Comparison of ENCODE assay signal across 20 cellular contexts in the genomic region with DNA sequence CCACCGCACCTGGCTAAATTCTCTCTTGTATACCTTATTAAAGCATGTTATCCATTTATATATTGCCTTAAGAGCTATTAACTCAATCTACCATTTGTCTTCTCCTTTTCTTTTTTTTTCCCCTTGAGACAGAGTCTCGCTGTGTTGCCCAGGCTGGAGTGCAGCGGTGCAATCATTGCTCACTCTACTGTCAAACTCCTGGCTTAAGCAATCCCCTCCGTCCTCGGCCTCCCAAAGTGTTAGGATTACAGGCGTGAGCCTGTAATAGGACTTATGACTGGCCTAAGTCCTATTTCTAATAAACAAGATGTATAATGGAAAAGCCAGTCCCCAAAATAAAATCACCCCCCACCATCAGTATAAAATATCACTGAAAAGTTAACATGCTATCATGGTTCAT.
"Had no signal": no experiment of that assay in that cellular context is flagged by ENCODE, and none has a peak within 500 bp of the region (broad histone marks: within the 10 kb centered on the region; RNA-seq: fewer than 3 reads in every experiment).

No MANE protein-coding gene starts in this region.

- ATAC-seq: body of pancreas, foreskin keratinocyte, right cardiac atrium, SK-N-SH treated with all-trans-retinoic acid at 6 μM for 48 hours had no signal

- H2AFZ ChIP-seq: hepatocyte had no signal

- H3K27ac ChIP-seq: body of pancreas, foreskin keratinocyte, hepatocyte, left ventricle myocardium inferior, prostate gland, skin epidermis, thoracic aorta, WERI-Rb-1 had no signal

- H3K9me3 Mint-ChIP-seq: activated naive CD8-positive, alpha-beta T cell treated with anti-CD3 and anti-CD28 coated beads, Interleukin-2, amount 10 ng/mL, durations not matched to agents 7 days and 5 days; activated T-helper 1 cell treated with anti-CD3 and anti-CD28 coated beads, Interleukin-12 subunit alpha, Interleukin-12 subunit beta, Interleukin-2, Interleukin-4 antibody, amounts not matched to agents 30 ng/mL and 10 ng/mL and 1 ng/mL, durations not matched to agents 14 hours and 24 hours and 36 hours; endodermal cell; neural crest cell had no signal

- DNase-seq: activated CD4-positive, alpha-beta T cell treated with anti-CD3 and anti-CD28 coated beads for 1 hour; activated CD4-positive, alpha-beta T cell treated with anti-CD3 and anti-CD28 coated beads, Interleukin-2, amount 50 U/mL, for 4 hours; activated naive CD4-positive, alpha-beta T cell; activated naive CD8-positive, alpha-beta T cell treated with anti-CD3 and anti-CD28 coated beads, Interleukin-2, amount 10 ng/mL, durations not matched to agents 7 days and 5 days; body of pancreas; dorsolateral prefrontal cortex; foreskin keratinocyte; left ventricle myocardium inferior; mammary epithelial cell; midbrain; right cardiac atrium; WERI-Rb-1 had no signal

- H3K36me3 ChIP-seq: prostate gland, WERI-Rb-1 had no signal

- H3K4me1 ChIP-seq: body of pancreas, foreskin keratinocyte, prostate gland had no signal

- H3K4me3 ChIP-seq: body of pancreas, dorsolateral prefrontal cortex, hepatocyte, left ventricle myocardium inferior, prostate gland, skin epidermis, thoracic aorta had no signal

- H3K9me3 ChIP-seq: body of pancreas, left ventricle myocardium inferior, prostate gland, thoracic aorta had no signal

- H3K4me2 ChIP-seq: hepatocyte had no signal

- H3K27me3 ChIP-seq: body of pancreas, dorsolateral prefrontal cortex, foreskin keratinocyte, hepatocyte had no signal

- H3K4me1 Mint-ChIP-seq: endodermal cell, neural crest cell had no signal

- H3K27ac Mint-ChIP-seq: activated T-helper 1 cell treated with anti-CD3 and anti-CD28 coated beads, Interleukin-12 subunit alpha, Interleukin-12 subunit beta, Interleukin-2, Interleukin-4 antibody, amounts not matched to agents 30 ng/mL and 10 ng/mL and 1 ng/mL, durations not matched to agents 14 hours and 24 hours and 36 hours; endodermal cell had no signal

- H3K27me3 Mint-ChIP-seq: activated naive CD8-positive, alpha-beta T cell treated with anti-CD3 and anti-CD28 coated beads, Interleukin-2, amount 10 ng/mL, durations not matched to agents 7 days and 5 days had no signal

- H3K4me3 Mint-ChIP-seq: activated naive CD8-positive, alpha-beta T cell treated with anti-CD3 and anti-CD28 coated beads, Interleukin-2, amount 10 ng/mL, durations not matched to agents 7 days and 5 days; activated T-helper 1 cell treated with anti-CD3 and anti-CD28 coated beads, Interleukin-12 subunit alpha, Interleukin-12 subunit beta, Interleukin-2, Interleukin-4 antibody, amounts not matched to agents 30 ng/mL and 10 ng/mL and 1 ng/mL, durations not matched to agents 14 hours and 24 hours and 36 hours; endodermal cell; neural crest cell had no signal
